17 cellular contexts compared by ENCODE assay signal in the genomic region with DNA sequence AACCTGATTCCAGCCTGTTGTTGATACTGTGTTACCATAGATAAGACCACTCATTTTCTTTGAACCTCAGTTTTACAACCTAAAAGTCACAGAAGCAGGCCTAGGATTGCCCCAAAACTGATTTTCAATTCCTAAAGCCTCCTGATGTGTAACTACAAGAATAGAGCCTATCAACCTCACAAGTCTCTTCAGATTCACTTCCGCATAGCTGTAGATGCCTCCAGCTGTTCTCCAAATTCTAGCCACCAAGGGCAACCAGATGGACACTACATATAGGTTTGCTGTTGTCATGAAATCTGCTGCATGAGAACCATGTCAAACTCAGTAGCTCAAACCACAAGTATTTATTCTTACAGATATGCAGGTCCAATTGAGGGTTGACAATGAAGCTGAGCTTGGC.
DNase-seq lines count a peak whose midpoint lies in the region; ATAC-seq and TF ChIP-seq lines count a peak whose summit lies in the region.
"Had no signal": no experiment of that assay in that cellular context is flagged by ENCODE, and none has a peak within 500 bp of the region (broad histone marks: within the 10 kb centered on the region; RNA-seq: fewer than 3 reads in every experiment).

No MANE protein-coding gene starts in this region.

- H3K36me3 ChIP-seq in OCI-LY1 (ENCODE audit: insufficient read depth, low read length): no peaks in the 10 kb centered on the region
- H3K36me3 ChIP-seq in naive thymus-derived CD4-positive, alpha-beta T cell (ENCODE audit: control insufficient read depth in 2 of 3, insufficient read depth in 3 of 3, low read length in 3 of 3): no peaks in the 10 kb centered on the region
- H3K36me3 ChIP-seq: BE2C, Peyer's patch, SJCRH30 had no signal

- TF ChIP-seq CTCF in OCI-LY1 (IDR thresholded peaks at IDR 0.05; ENCODE audit: low read length): no peak

- H3K27me3 ChIP-seq in OCI-LY1 (ENCODE audit: insufficient read depth, low read length): no peaks in the 10 kb centered on the region
- no peaks in the 10 kb centered on the region for H3K27me3 ChIP-seq in naive thymus-derived CD4-positive, alpha-beta T cell (ENCODE audit: control insufficient read depth in 2 of 2, insufficient read depth in 2 of 2, low read length in 2 of 2)
- H3K27me3 ChIP-seq: BE2C, Peyer's patch, SJCRH30 had no signal

- H3K27ac Mint-ChIP-seq in naive thymus-derived CD4-positive, alpha-beta T cell: no peak overlapping the region
- H3K27ac Mint-ChIP-seq in activated naive CD4-positive, alpha-beta T cell treated with anti-CD3 and anti-CD28 coated beads for 36 hours: no peak overlapping the region

- no peaks in the 10 kb centered on the region for H3K36me3 Mint-ChIP-seq in naive thymus-derived CD4-positive, alpha-beta T cell
- no peaks in the 10 kb centered on the region for H3K36me3 Mint-ChIP-seq in activated naive CD4-positive, alpha-beta T cell treated with anti-CD3 and anti-CD28 coated beads for 36 hours (ENCODE audit: low read depth)

- H2AFZ ChIP-seq in OCI-LY1 (ENCODE audit: low read length): no peak overlapping the region

- CTCF ChIA-PET in naive thymus-derived CD4-positive, alpha-beta T cell (lab: Charles Lee): interaction anchor here (1.1 kb wide), 1 partner anchor 12 kb away, joined by 3 read pairs; no protein-coding TSS in a partner anchor
- CTCF ChIA-PET in activated naive CD4-positive, alpha-beta T cell treated with anti-CD3 and anti-CD28 coated beads for 36 hours (lab: Charles Lee): no interaction called here

- POLR2A ChIA-PET in naive thymus-derived CD4-positive, alpha-beta T cell (lab: Charles Lee): no interaction called here

- H3K9me3 ChIP-seq in OCI-LY1 (ENCODE audit: low read length): peaks cover 11% of the 10 kb centered on the region; the same call in 1 of the 2 replicates
- no peaks in the 10 kb centered on the region for H3K9me3 ChIP-seq in naive thymus-derived CD4-positive, alpha-beta T cell (ENCODE audit: control insufficient read depth in 2 of 3, low read length in 3 of 3)
- H3K9me3 ChIP-seq: A549, BE2C, Peyer's patch, SJCRH30 had no signal

- no peaks in the 10 kb centered on the region for H4K20me1 ChIP-seq in OCI-LY1 (ENCODE audit: insufficient read depth, low read length)

- peak overlapping the region; percentile 8; the same call in 1 of the 2 replicates for H3K9ac ChIP-seq in OCI-LY1 (ENCODE audit: low read length)

- peaks cover 75% of the 10 kb centered on the region for H3K4me1 ChIP-seq in OCI-LY1 (ENCODE audit: insufficient read depth, low read length, severe bottlenecking)
- no peaks in the 10 kb centered on the region for H3K4me1 ChIP-seq in naive thymus-derived CD4-positive, alpha-beta T cell (ENCODE audit: control insufficient read depth in 2 of 2, insufficient read depth in 2 of 2, low read length in 2 of 2)
- H3K4me1 ChIP-seq: A549, BE2C, Peyer's patch, SJCRH30 had no signal

- H3K9me2 ChIP-seq in OCI-LY1 (ENCODE audit: low read depth, low read length): no peaks in the 10 kb centered on the region

- H3K79me2 ChIP-seq in OCI-LY1 (ENCODE audit: insufficient read depth, low read length): no peaks in the 10 kb centered on the region

- peak overlapping the region; percentile 74 for H3K27ac ChIP-seq in OCI-LY1 (ENCODE audit: low read depth, low read length, poor library complexity, severe bottlenecking)
- H3K27ac ChIP-seq in naive thymus-derived CD4-positive, alpha-beta T cell (ENCODE audit: low read depth, low read length): no peak overlapping the region
- H3K27ac ChIP-seq: A549, Peyer's patch, SJCRH30 had no signal

- no peaks in the 10 kb centered on the region for H3K27me3 Mint-ChIP-seq in naive thymus-derived CD4-positive, alpha-beta T cell
- no peaks in the 10 kb centered on the region for H3K27me3 Mint-ChIP-seq in activated naive CD4-positive, alpha-beta T cell treated with anti-CD3 and anti-CD28 coated beads for 36 hours (ENCODE audit: low read depth)

- intact Hi-C loops in naive thymus-derived CD4-positive, alpha-beta T cell (cut with micrococcal nuclease): no loop called here
- intact Hi-C loops in activated naive CD4-positive, alpha-beta T cell treated with anti-CD3 and anti-CD28 coated beads for 36 hours (cut with micrococcal nuclease): no loop called here

- H3K4me2 ChIP-seq in OCI-LY1 (ENCODE audit: low read length): peak overlapping the region; percentile 1; the same call in 1 of the 2 replicates
- H3K4me2 ChIP-seq: A549 had no signal

- DNase-seq in left kidney (ENCODE audit: low read depth, low spot score) (peak; percentile 56), anterior cingulate cortex (lab: John Stamatoyannopoulos, UW) (no peak), NCI-H146 treated with DMSO at 0.1 percent for 48 hours (lab: John Stamatoyannopoulos, UW; ENCODE audit: unreplicated experiment) (no peak)
- no peak for DNase-seq in naive thymus-derived CD4-positive, alpha-beta T cell
- DNase-seq in activated naive CD4-positive, alpha-beta T cell treated with anti-CD3 and anti-CD28 coated beads for 36 hours: no peak
- DNase-seq: BE2C, DMS79, GOT3, KBM-7, NCI-H1694 treated with DMSO at 0.1 percent for 48 hours, Peyer's patch, SJCRH30 had no signal

- no peaks in the 10 kb centered on the region for H3K4me1 Mint-ChIP-seq in naive thymus-derived CD4-positive, alpha-beta T cell
- H3K4me1 Mint-ChIP-seq in activated naive CD4-positive, alpha-beta T cell treated with anti-CD3 and anti-CD28 coated beads for 36 hours (ENCODE audit: low read depth): no peaks in the 10 kb centered on the region

- H3K4me3 ChIP-seq in OCI-LY1 (ENCODE audit: low read depth, low read length, poor library complexity, severe bottlenecking): no peak overlapping the region
- H3K4me3 ChIP-seq in naive thymus-derived CD4-positive, alpha-beta T cell (ENCODE audit: low read length): no peak overlapping the region
- H3K4me3 ChIP-seq: A549, Peyer's patch, SJCRH30 had no signal

- peak; percentile 50 for ATAC-seq in GM18511 (IDR thresholded peaks at IDR 0.05; ENCODE audit: unreplicated experiment)
- peak; percentile 26 for ATAC-seq in HG03354 (IDR thresholded peaks at IDR 0.05; ENCODE audit: poor library complexity, severe bottlenecking, unreplicated experiment)
- ATAC-seq in naive thymus-derived CD4-positive, alpha-beta T cell: no peak
- ATAC-seq: A549, HCT116 had no signal

- H3K4me3 Mint-ChIP-seq in naive thymus-derived CD4-positive, alpha-beta T cell: no peak overlapping the region
- H3K4me3 Mint-ChIP-seq in activated naive CD4-positive, alpha-beta T cell treated with anti-CD3 and anti-CD28 coated beads for 36 hours: no peak overlapping the region

- H3K9me3 Mint-ChIP-seq in naive thymus-derived CD4-positive, alpha-beta T cell: peaks cover 0 to 18% (median 3%) of the 10 kb centered on the region in 11 donors
- H3K9me3 Mint-ChIP-seq in activated naive CD4-positive, alpha-beta T cell treated with anti-CD3 and anti-CD28 coated beads for 36 hours: peaks cover 4% of the 10 kb centered on the region

- peaks cover 4% of the 10 kb centered on the region; the same call in 1 of the 2 replicates for H3F3A ChIP-seq in OCI-LY1 (ENCODE audit: insufficient read depth, low read length)
